Comparison of ENCODE assay signal across 25 cellular contexts in the genomic region with DNA sequence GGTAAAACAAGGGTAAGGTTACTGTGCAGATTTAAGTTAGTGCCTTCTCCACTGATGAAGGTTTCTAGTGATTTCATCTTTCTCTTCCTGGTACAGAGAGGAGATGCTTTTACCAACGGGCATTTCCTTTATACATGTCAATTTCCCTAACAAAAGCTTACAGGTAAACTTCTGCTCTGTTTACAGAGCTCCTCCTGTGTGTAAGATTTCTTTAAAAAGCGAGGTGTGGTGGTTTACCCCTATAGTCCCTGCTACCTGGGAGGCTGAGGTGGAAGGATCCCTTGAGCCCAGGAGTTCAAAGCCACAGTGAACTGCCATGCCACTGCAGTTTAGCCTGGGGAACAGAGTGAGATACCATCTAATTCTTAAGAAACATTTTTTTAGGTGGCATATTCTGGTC.
"Had no signal": no experiment of that assay in that cellular context is flagged by ENCODE, and none has a peak within 500 bp of the region (broad histone marks: within the 10 kb centered on the region; RNA-seq: fewer than 3 reads in every experiment).

No MANE protein-coding gene starts in this region.

- H3K4me3 ChIP-seq: dorsolateral prefrontal cortex, gastrocnemius medialis, lung, mucosa of descending colon, right lobe of liver, suprapubic skin, transverse colon, upper lobe of right lung, uterus had no signal

- ATAC-seq: gastrocnemius medialis; left lobe of liver; mucosa of descending colon; natural killer cell treated with Interleukin-12 subunit alpha and Interleukin-12 subunit beta and Interleukin-15 and Interleukin-18, amount 100 ng/mL, for 72 hours; right lobe of liver; stimulated activated naive CD8-positive, alpha-beta T cell treated with anti-CD3 and anti-CD28 coated beads, Interleukin-15, amount 100 ng/mL, for 72 hours; upper lobe of right lung had no signal

- H3K27me3 Mint-ChIP-seq: progenitor cell of endocrine pancreas had no signal

- H3K36me3 Mint-ChIP-seq: memory B cell; mesothelial cell of epicardium; naive B cell; natural killer cell treated with Interleukin-12 subunit alpha and Interleukin-12 subunit beta and Interleukin-15 and Interleukin-18, amount 100 ng/mL, for 72 hours had no signal

- H3K79me2 ChIP-seq: parathyroid adenoma had no signal

- H3K9me3 Mint-ChIP-seq: memory B cell; natural killer cell treated with Interleukin-12 subunit alpha and Interleukin-12 subunit beta and Interleukin-15 and Interleukin-18, amount 100 ng/mL, for 72 hours; stimulated activated naive CD8-positive, alpha-beta T cell treated with anti-CD3 and anti-CD28 coated beads, Interleukin-15, amount 100 ng/mL, for 72 hours had no signal

- DNase-seq: dorsolateral prefrontal cortex; effector CD4-positive, alpha-beta T cell; gastrocnemius medialis; head of caudate nucleus; kidney; mucosa of descending colon; naive B cell; right lobe of liver; small intestine; stimulated activated CD4-positive, alpha-beta T cell treated with anti-CD3 and anti-CD28 coated beads, Interleukin-15, amount 100 ng/mL, for 24 hours; stimulated activated CD4-positive, alpha-beta T cell treated with anti-CD3 and anti-CD28 coated beads, Interleukin-2, amount 100 ng/mL, for 48 hours; stimulated activated naive CD4-positive, alpha-beta T cell; stimulated activated naive CD8-positive, alpha-beta T cell treated with anti-CD3 and anti-CD28 coated beads, Interleukin-15, amount 100 ng/mL, for 72 hours; transverse colon; upper lobe of right lung; uterus had no signal

- H3K4me3 Mint-ChIP-seq: memory B cell; mesothelial cell of epicardium; naive B cell; natural killer cell treated with Interleukin-12 subunit alpha and Interleukin-12 subunit beta and Interleukin-15 and Interleukin-18, amount 100 ng/mL, for 72 hours; neural crest cell; stimulated activated naive CD8-positive, alpha-beta T cell treated with anti-CD3 and anti-CD28 coated beads, Interleukin-15, amount 100 ng/mL, for 72 hours had no signal

- H3K36me3 ChIP-seq: gastrocnemius medialis, right lobe of liver, suprapubic skin, transverse colon, upper lobe of right lung, uterus had no signal

- H2AFZ ChIP-seq: parathyroid adenoma had no signal

- H3K4me1 Mint-ChIP-seq: memory B cell had no signal

- H3K9ac ChIP-seq: parathyroid adenoma had no signal

- H3K27ac ChIP-seq: dorsolateral prefrontal cortex, gastrocnemius medialis, parathyroid adenoma, right lobe of liver, suprapubic skin, transverse colon, upper lobe of right lung, uterus had no signal

- H3K9me3 ChIP-seq: gastrocnemius medialis, mucosa of descending colon, right lobe of liver, suprapubic skin, transverse colon, upper lobe of right lung, uterus had no signal

- H3K27ac Mint-ChIP-seq: memory B cell; mesothelial cell of epicardium; naive B cell; natural killer cell treated with Interleukin-12 subunit alpha and Interleukin-12 subunit beta and Interleukin-15 and Interleukin-18, amount 100 ng/mL, for 72 hours; progenitor cell of endocrine pancreas; stimulated activated naive CD8-positive, alpha-beta T cell treated with anti-CD3 and anti-CD28 coated beads, Interleukin-15, amount 100 ng/mL, for 72 hours had no signal

- H3K27me3 ChIP-seq: gastrocnemius medialis, right lobe of liver, suprapubic skin, transverse colon, upper lobe of right lung, uterus had no signal

- H3K4me1 ChIP-seq: parathyroid adenoma, right lobe of liver, suprapubic skin, uterus had no signal
